21 cellular contexts compared by ENCODE assay signal in genomic region chr20:4053071-4053470, GRCh38.
"Had no signal": no experiment of that assay in that cellular context is flagged by ENCODE, and none has a peak within 500 bp of the region (broad histone marks: within the 10 kb centered on the region; RNA-seq: fewer than 3 reads in every experiment).

No MANE protein-coding gene starts in this region.

- H3K4me3 Mint-ChIP-seq: activated CD4-positive, alpha-beta memory T cell treated with anti-CD3 and anti-CD28 coated beads for 36 hours; activated CD4-positive, alpha-beta T cell treated with anti-CD3 and anti-CD28 coated beads, Interleukin-2, amount 10 ng/mL, durations not matched to agents 7 days and 5 days; activated naive CD4-positive, alpha-beta T cell treated with anti-CD3 and anti-CD28 coated beads for 36 hours; activated naive CD8-positive, alpha-beta T cell; activated T-cell treated with anti-CD3 and anti-CD28 coated beads, Interleukin-2, amount 50 U/mL, for 4 hours had no signal

- DNase-seq: activated CD4-positive, alpha-beta memory T cell treated with anti-CD3 and anti-CD28 coated beads for 36 hours; activated CD4-positive, alpha-beta T cell treated with anti-CD3 and anti-CD28 coated beads, Interleukin-2, amount 10 ng/mL, durations not matched to agents 7 days and 5 days; activated CD4-positive, CD25-positive, alpha-beta regulatory T cell; activated CD8-positive, alpha-beta memory T cell treated with anti-CD3 and anti-CD28 coated beads for 24 hours; activated gamma-delta T cell; activated naive CD4-positive, alpha-beta T cell treated with anti-CD3 and anti-CD28 coated beads for 36 hours; activated T-cell treated with anti-CD3 and anti-CD28 coated beads, Interleukin-2, amount 50 U/mL, for 4 hours; central memory CD4-positive, alpha-beta T cell; MG63; NCI-H1092 treated with DMSO at 0.1 percent for 48 hours; NCI-H1417 treated with DMSO at 0.1 percent for 48 hours; NCI-H1694 treated with DMSO at 0.1 percent for 48 hours; NCI-H2029 treated with DMSO at 0.1 percent for 48 hours; NCI-H510A treated with DMSO at 0.1 percent for 48 hours; NCI-H69; NK-92 treated with Interleukin-12 subunit alpha and Interleukin-12 subunit beta, amount 100 ng/mL, for 24 hours; SHP77; T-helper 1 cell had no signal

- H3K27me3 ChIP-seq: MG63, Peyer's patch had no signal

- H3K36me3 Mint-ChIP-seq: activated CD4-positive, alpha-beta memory T cell treated with anti-CD3 and anti-CD28 coated beads for 36 hours; activated naive CD8-positive, alpha-beta T cell had no signal

- H3K4me1 Mint-ChIP-seq: activated CD4-positive, alpha-beta T cell treated with anti-CD3 and anti-CD28 coated beads, Interleukin-2, amount 10 ng/mL, durations not matched to agents 7 days and 5 days had no signal

- H3K4me3 ChIP-seq: MG63, Peyer's patch had no signal

- H3K27ac Mint-ChIP-seq: activated CD4-positive, alpha-beta memory T cell treated with anti-CD3 and anti-CD28 coated beads for 36 hours; activated CD4-positive, alpha-beta T cell treated with anti-CD3 and anti-CD28 coated beads, Interleukin-2, amount 10 ng/mL, durations not matched to agents 7 days and 5 days; activated naive CD4-positive, alpha-beta T cell treated with anti-CD3 and anti-CD28 coated beads for 36 hours; activated naive CD8-positive, alpha-beta T cell had no signal

- H3K9me3 Mint-ChIP-seq: activated CD4-positive, alpha-beta memory T cell treated with anti-CD3 and anti-CD28 coated beads for 36 hours; activated naive CD4-positive, alpha-beta T cell treated with anti-CD3 and anti-CD28 coated beads for 36 hours; activated T-cell treated with anti-CD3 and anti-CD28 coated beads, Interleukin-2, amount 50 U/mL, for 4 hours had no signal

- ATAC-seq: activated T-cell treated with anti-CD3 and anti-CD28 coated beads, Interleukin-2, amount 50 U/mL, for 4 hours had no signal

- H3K4me1 ChIP-seq: Peyer's patch had no signal

- H3K27me3 Mint-ChIP-seq: activated CD4-positive, alpha-beta memory T cell treated with anti-CD3 and anti-CD28 coated beads for 36 hours had no signal

- H3K36me3 ChIP-seq: MG63, Peyer's patch had no signal

- H3K27ac ChIP-seq: Peyer's patch, VCaP had no signal

- H3K9me3 ChIP-seq: MG63, Peyer's patch had no signal
